Comparison of ENCODE assay signal across 8 cellular contexts in genomic region chr17:50149425-50150353, GRCh38. TPM values are rescaled to one million over a fixed set of nuclear protein-coding genes. Genes with fewer than 3 reads are reported as not detected.
DNase-seq lines count a peak whose midpoint lies in the region; ATAC-seq and TF ChIP-seq lines count a peak whose summit lies in the region.

No MANE protein-coding gene starts in this region.

- H3K79me2 ChIP-seq in fibroblast of lung (ENCODE audit: control insufficient read depth, insufficient read depth, low read length), result peaks cover 60% of the 10 kb centered on the region

- DNase-seq in DMS 273 (lab: John Stamatoyannopoulos, UW; ENCODE audit: unreplicated experiment) (peak; percentile 82), DMS 273 treated with DMSO at 0.1 percent for 48 hours (lab: John Stamatoyannopoulos, UW) (no peak), NCI-H2227 treated with DMSO at 0.1 percent for 48 hours (lab: John Stamatoyannopoulos, UW) (peak; percentile 16), fibroblast of lung (ENCODE audit: low read depth in 2 of 2) (peak; percentile 49 to 67), OCI-M2 (lab: John Stamatoyannopoulos, UW; ENCODE audit: unreplicated experiment) (no peak)
- peak; percentile 58 for DNase-seq in activated T-cell treated with anti-CD3 and anti-CD28 coated beads, Interleukin-2, amount 50 U/mL, for 4 hours

- peak overlapping the region; percentile 83 for H3K9ac ChIP-seq in fibroblast of lung (ENCODE audit: insufficient read depth, low read length)

- H3K4me1 Mint-ChIP-seq in activated T-cell treated with anti-CD3 and anti-CD28 coated beads, Interleukin-2, amount 50 U/mL, for 4 hours (ENCODE audit: low read depth), result peaks cover 39% of the 10 kb centered on the region
- H3K4me1 Mint-ChIP-seq in nephron, result peaks cover 37% of the 10 kb centered on the region

- H3K9me3 Mint-ChIP-seq in activated T-cell treated with anti-CD3 and anti-CD28 coated beads, Interleukin-2, amount 50 U/mL, for 4 hours, result no peaks in the 10 kb centered on the region
- H3K9me3 Mint-ChIP-seq in nephron, result no peaks in the 10 kb centered on the region

- H3K36me3 Mint-ChIP-seq in activated T-cell treated with anti-CD3 and anti-CD28 coated beads, Interleukin-2, amount 50 U/mL, for 4 hours (ENCODE audit: insufficient read depth), result peaks cover 5% of the 10 kb centered on the region
- peaks cover 7% of the 10 kb centered on the region for H3K36me3 Mint-ChIP-seq in nephron (ENCODE audit: low read depth)

- peak overlapping the region; percentile 68 to 90 (median 81) for H3K4me3 ChIP-seq in fibroblast of lung (replicated peaks in 1 of 4; ENCODE audit: control extremely low read depth in 1 of 4, insufficient read depth in 1 of 4, low read depth in 3 of 4, low read length in 4 of 4)

- H2AFZ ChIP-seq in fibroblast of lung (ENCODE audit: low read length), result no peak overlapping the region

- H3K4me3 Mint-ChIP-seq in activated T-cell treated with anti-CD3 and anti-CD28 coated beads, Interleukin-2, amount 50 U/mL, for 4 hours, result peak overlapping the region; percentile 91
- H3K4me3 Mint-ChIP-seq in nephron, result peak overlapping the region; percentile 88 to 90 (median 89)

- H3K27ac Mint-ChIP-seq in nephron, result no peak overlapping the region

- TF ChIP-seq CTCF in fibroblast of lung (conservative IDR thresholded peaks at IDR 0.05 in 1 of 2, IDR thresholded peaks at IDR 0.05 in 1 of 2; ENCODE audit: low read depth in 1 of 2, low read length in 2 of 2) (no peak), nephron (IDR thresholded peaks at IDR 0.05; ENCODE audit: unreplicated experiment in 3 of 3) (peak in 1 of 3 experiments; percentile 6)

- peak overlapping the region; percentile 79 for H3K27ac ChIP-seq in fibroblast of lung (ENCODE audit: insufficient read depth, low read length)

- H4K20me1 ChIP-seq in fibroblast of lung (ENCODE audit: control insufficient read depth, extremely low read depth, insufficient read depth, low read length), result no peaks in the 10 kb centered on the region

- no peaks in the 10 kb centered on the region for H3K9me3 ChIP-seq in fibroblast of lung (ENCODE audit: control insufficient read depth, insufficient read depth, low read depth, low read length)

- H3K4me1 ChIP-seq in fibroblast of lung (ENCODE audit: control insufficient read depth, extremely low read depth, insufficient read depth, low read length), result peaks cover 30% of the 10 kb centered on the region

- ATAC-seq in activated T-cell treated with anti-CD3 and anti-CD28 coated beads, Interleukin-2, amount 50 U/mL, for 4 hours, result peak; percentile 13 to 22
- no peak for ATAC-seq in HG02885 (IDR thresholded peaks at IDR 0.05; ENCODE audit: poor library complexity, unreplicated experiment)

- H3K36me3 ChIP-seq in fibroblast of lung (ENCODE audit: control insufficient read depth, insufficient read depth, low read length), result peaks cover 3% of the 10 kb centered on the region

- H3K27me3 ChIP-seq in fibroblast of lung (ENCODE audit: control insufficient read depth, insufficient read depth, low read length), result no peaks in the 10 kb centered on the region

- peak overlapping the region; percentile 85 for H3K4me2 ChIP-seq in fibroblast of lung (ENCODE audit: extremely low read depth, insufficient read depth, low read length)

- no peaks in the 10 kb centered on the region for H3K27me3 Mint-ChIP-seq in activated T-cell treated with anti-CD3 and anti-CD28 coated beads, Interleukin-2, amount 50 U/mL, for 4 hours (ENCODE audit: low read depth)
- peaks cover 4% of the 10 kb centered on the region for H3K27me3 Mint-ChIP-seq in nephron (ENCODE audit: low read depth)

RNA-seq across cellular contexts. Expression of gene PPP1R9B, which starts 0.8 kb away (rescaled TPM):
- total RNA-seq in activated T-cell treated with anti-CD3 and anti-CD28 coated beads, Interleukin-2, amount 50 U/mL, for 4 hours, result 10 to 100 TPM; 70.2 to 82.2 (median 76.6) TPM
- total RNA-seq in fibroblast of lung, result 41.5 and 45.5 TPM in 2 replicates
- 22.1 and 26.0 TPM in 2 replicates for polyA plus RNA-seq in fibroblast of lung
- 37.9 and 40.6 TPM in 2 replicates for polyA plus RNA-seq in fibroblast of lung (2012)
- 25.3 and 28.3 TPM in 2 replicates for polyA minus RNA-seq in fibroblast of lung (ENCODE audit: low replicate concordance)

RNA-seq across cellular contexts. Expression of gene SGCA, which starts 16.1 kb away (rescaled TPM):
- total RNA-seq in activated T-cell treated with anti-CD3 and anti-CD28 coated beads, Interleukin-2, amount 50 U/mL, for 4 hours, result not detected
- total RNA-seq in fibroblast of lung, result 4.1 and 4.3 TPM in 2 replicates
- 1.4 and 1.6 TPM in 2 replicates for polyA plus RNA-seq in fibroblast of lung
- polyA plus RNA-seq in fibroblast of lung (2012), result 5.2 and 8.8 TPM in 2 replicates
- 1.7 and 5.6 TPM in 2 replicates for polyA minus RNA-seq in fibroblast of lung (ENCODE audit: low replicate concordance)

RNA-seq across cellular contexts. Expression of gene SAMD14, which starts 19.7 kb away (rescaled TPM):
- total RNA-seq in activated T-cell treated with anti-CD3 and anti-CD28 coated beads, Interleukin-2, amount 50 U/mL, for 4 hours, result under 1 TPM; 0.47 to 0.78 (median 0.52) TPM
- 2.1 and 2.3 TPM in 2 replicates for total RNA-seq in fibroblast of lung
- polyA plus RNA-seq in fibroblast of lung, result 1.4 and 3.8 TPM in 2 replicates
- polyA plus RNA-seq in fibroblast of lung (2012), result 6.5 and 13.5 TPM in 2 replicates
- polyA minus RNA-seq in fibroblast of lung (ENCODE audit: low replicate concordance), result 2.1 and 14.8 TPM in 2 replicates

RNA-seq across cellular contexts. Expression of gene COL1A1, which starts 51.7 kb away (rescaled TPM):
- 1 to 10 TPM; 1.6 to 3.2 (median 2.8) TPM for total RNA-seq in activated T-cell treated with anti-CD3 and anti-CD28 coated beads, Interleukin-2, amount 50 U/mL, for 4 hours
- 577 and 584 TPM in 2 replicates for total RNA-seq in fibroblast of lung
- 541 and 604 TPM in 2 replicates for polyA plus RNA-seq in fibroblast of lung
- polyA plus RNA-seq in fibroblast of lung (2012), result 2,129 and 2,873 TPM in 2 replicates
- 7,488 and 12,203 TPM in 2 replicates for polyA minus RNA-seq in fibroblast of lung (ENCODE audit: low replicate concordance)

RNA-seq across cellular contexts. Expression of gene PDK2, which starts 54.5 kb away (rescaled TPM):
- total RNA-seq in activated T-cell treated with anti-CD3 and anti-CD28 coated beads, Interleukin-2, amount 50 U/mL, for 4 hours, result 10 to 100 TPM in 1 of 3 donors, 1 to 10 TPM in 2; 8.8 to 11.7 (median 9.2) TPM
- 19.2 and 19.3 TPM in 2 replicates for total RNA-seq in fibroblast of lung
- 41.0 and 44.6 TPM in 2 replicates for polyA plus RNA-seq in fibroblast of lung
- 27.6 and 28.3 TPM in 2 replicates for polyA plus RNA-seq in fibroblast of lung (2012)
- 178 and 230 TPM in 2 replicates for polyA minus RNA-seq in fibroblast of lung (ENCODE audit: low replicate concordance)

Comparison
In these comparisons a context has a peak if more than half of its experiments do, and no peak if none do; other contexts are left out.
1. DNase-seq: peak in DMS 273 (single experiment), NCI-H2227 treated with DMSO at 0.1 percent for 48 hours (single experiment), activated T-cell treated with anti-CD3 and anti-CD28 coated beads, Interleukin-2, amount 50 U/mL, for 4 hours (single experiment) and fibroblast of lung (2 of 2); none in DMS 273 treated with DMSO at 0.1 percent for 48 hours (single experiment) and OCI-M2 (single experiment).